Comparison of ENCODE assay signal across 27 cellular contexts in genomic region chr15:73524919-73525318, GRCh38.
"Had no signal": no experiment of that assay in that cellular context is flagged by ENCODE, and none has a peak within 500 bp of the region (broad histone marks: within the 10 kb centered on the region; RNA-seq: fewer than 3 reads in every experiment).

No MANE protein-coding gene starts in this region.

- H3K9me3 ChIP-seq: stomach, suprapubic skin, testis, thoracic aorta, thyroid gland, tibial artery, tibial nerve, transverse colon, upper lobe of left lung, upper lobe of right lung, uterus, vagina had no signal

- H3K36me3 ChIP-seq: stomach, suprapubic skin, thoracic aorta, thyroid gland, tibial artery, tibial nerve, transverse colon, upper lobe of left lung, upper lobe of right lung, uterus, vagina had no signal

- H3K4me3 ChIP-seq: stomach, suprapubic skin, testis, thoracic aorta, thyroid gland, tibial artery, tibial nerve, transverse colon, upper lobe of left lung, upper lobe of right lung, uterus, vagina had no signal

- ATAC-seq: stimulated activated effector memory CD8-positive, alpha-beta T cell treated with anti-CD3 and anti-CD28 coated beads, Interleukin-12 subunit alpha, Interleukin-12 subunit beta, amount 100 ng/mL, for 72 hours; stimulated activated memory B cell treated with anti-CD40 and anti-IgM and Interleukin-4, amounts not matched to agents 10 μg/mL and 1 μg/mL and 100 μg/mL, for 72 hours; stimulated activated naive B cell treated with anti-CD40 and anti-IgM and Interleukin-4, amounts not matched to agents 10 μg/mL and 1 μg/mL and 100 μg/mL, for 72 hours; stimulated activated naive CD8-positive, alpha-beta T cell treated with anti-CD3 and anti-CD28 coated beads, Interleukin-15, amount 100 ng/mL, for 72 hours; stimulated activated naive CD8-positive, alpha-beta T cell treated with anti-CD3 and anti-CD28 coated beads, Interleukin-15, Interleukin-2, amounts not matched to agents 100 U/mL and 50 U/mL, for 24 hours; upper lobe of right lung had no signal

- H3K27me3 ChIP-seq: stomach, suprapubic skin, testis, thyroid gland, tibial artery, tibial nerve, transverse colon, upper lobe of left lung, upper lobe of right lung, uterus, vagina had no signal

- H3K4me1 ChIP-seq: stomach, suprapubic skin, testis, thyroid gland, tibial artery, tibial nerve, transverse colon, upper lobe of left lung, upper lobe of right lung, uterus, vagina had no signal

- FAIRE-seq: urothelium cell line had no signal

- DNase-seq: stimulated activated CD4-positive, alpha-beta T cell treated with anti-CD3 and anti-CD28 coated beads, Interleukin-2, amount 100 ng/mL, for 48 hours; stimulated activated CD4-positive, alpha-beta T cell treated with anti-CD3 and anti-CD28 coated beads, Interleukin-4, amount 100 ng/mL, for 1 hour; stimulated activated CD4-positive, alpha-beta T cell treated with anti-CD3 and anti-CD28 coated beads, Interleukin-4, amount 100 ng/mL, for 24 hours; stimulated activated CD4-positive, alpha-beta T cell treated with anti-CD3 and anti-CD28 coated beads, Interleukin-4, amount 100 ng/mL, for 4 hours; stimulated activated CD8-positive, alpha-beta memory T cell treated with anti-CD3 and anti-CD28 coated beads, Interleukin-4, amount 100 ng/mL, for 48 hours; stimulated activated naive B cell treated with anti-CD40 and anti-IgM and Interleukin-4, amounts not matched to agents 10 μg/mL and 1 μg/mL and 100 μg/mL, for 72 hours; stimulated activated naive CD4-positive, alpha-beta T cell; stimulated activated naive CD4-positive, alpha-beta T cell treated with Interleukin-2 at 50 U/mL for 16 hours; stimulated activated naive CD8-positive, alpha-beta T cell treated with anti-CD3 and anti-CD28 coated beads, Interleukin-15, amount 100 ng/mL, for 72 hours; stimulated activated naive CD8-positive, alpha-beta T cell treated with anti-CD3 and anti-CD28 coated beads, Interleukin-15, Interleukin-2, amounts not matched to agents 100 U/mL and 50 U/mL, for 24 hours; stomach; substantia nigra; testis; thyroid gland; tibial artery; transverse colon; trophoblast cell; upper lobe of left lung; upper lobe of right lung; uterus had no signal

- H3K27ac ChIP-seq: stomach, suprapubic skin, testis, thoracic aorta, thyroid gland, tibial artery, tibial nerve, transverse colon, upper lobe of left lung, upper lobe of right lung, uterus, vagina had no signal
